Comparison of ENCODE assay signal across 1 cellular context in genomic region chr19:46181386-46181774, GRCh38.
TF ChIP-seq lines count a peak whose summit lies in the region.

No MANE protein-coding gene starts in this region.

TF ChIP-seq in GM23338, 12 proteins besides CTCF, POLR2A, EP300 and RAD21 (continued from another document):
- TF ChIP-seq ZNF462 (CRISPR knock-in tag; IDR thresholded peaks at IDR 0.05) (no peak), ZNF331 (CRISPR knock-in tag; IDR thresholded peaks at IDR 0.05; ENCODE audit: low read depth) (no peak), EZH2phosphoT487 (IDR thresholded peaks at IDR 0.05; ENCODE audit: unreplicated experiment) (no peak), EZH2 (IDR thresholded peaks at IDR 0.05; ENCODE audit: low read depth, unreplicated experiment) (no peak), CREB1 (CRISPR knock-in tag; IDR thresholded peaks at IDR 0.05; ENCODE audit: low read depth) (no peak)
